ENCODE assay signal across 9 cellular contexts in genomic region chr4:123587983-123588494, GRCh38.
DNase-seq lines count a peak whose midpoint lies in the region; ATAC-seq and TF ChIP-seq lines count a peak whose summit lies in the region.
"Had no signal": no experiment of that assay in that cellular context is flagged by ENCODE, and none has a peak within 500 bp of the region (broad histone marks: within the 10 kb centered on the region; RNA-seq: fewer than 3 reads in every experiment).

No MANE protein-coding gene starts in this region.

- peak overlapping the region; percentile 79; the same call in 1 of the 2 replicates for H2AFZ ChIP-seq in GM23338

- no peaks in the 10 kb centered on the region for H3K27me3 ChIP-seq in BE2C
- no peaks in the 10 kb centered on the region for H3K27me3 ChIP-seq in GM23338 (ENCODE audit: insufficient read depth)
- no peaks in the 10 kb centered on the region for H3K27me3 ChIP-seq in rectal smooth muscle tissue (ENCODE audit: control insufficient read depth, insufficient read depth, low read length)

- H3F3A ChIP-seq in GM23338 (replicated peaks; ENCODE audit: low read depth) = no peaks in the 10 kb centered on the region

- TF ChIP-seq CTCF in BE2C (IDR thresholded peaks at IDR 0.05; ENCODE audit: low read depth, low read length) (no peak), GM23338 (conservative IDR thresholded peaks at IDR 0.05; ENCODE audit: low read depth in 2 of 2) (no peak)

- no peak overlapping the region for H3K4me3 ChIP-seq in BE2C (ENCODE audit: low read depth, low read length)
- no peak overlapping the region for H3K4me3 ChIP-seq in GM23338
- peak overlapping the region; percentile 41 for H3K4me3 ChIP-seq in rectal smooth muscle tissue (ENCODE audit: low read length)

- no peaks in the 10 kb centered on the region for H4K20me1 ChIP-seq in GM23338 (replicated peaks; ENCODE audit: insufficient read depth)

- H3K27ac ChIP-seq in GM23338 (ENCODE audit: low read depth) (no peak overlapping the region), rectal smooth muscle tissue (ENCODE audit: low read depth, low read length) (peak overlapping the region; percentile 64)

- H3K36me3 Mint-ChIP-seq in GM23338 (ENCODE audit: low read depth) = no peaks in the 10 kb centered on the region

- peaks cover 5% of the 10 kb centered on the region for H3K4me1 Mint-ChIP-seq in GM23338

- H3K9me3 ChIP-seq in BE2C = no peaks in the 10 kb centered on the region

- no peaks in the 10 kb centered on the region for H3K27me3 Mint-ChIP-seq in GM23338 (ENCODE audit: insufficient read depth, low read depth, poor library complexity)
- H3K27me3 Mint-ChIP-seq: dendritic cell treated with granulocyte-macrophage colony-stimulating factor and Interleukin-4, amounts not matched to agents 40 ng/mL and 50 ng/mL, for 4 days had no signal

- no peaks in the 10 kb centered on the region for H3K9me2 ChIP-seq in GM23338 (ENCODE audit: insufficient read depth)

- H3K9ac ChIP-seq in rectal smooth muscle tissue (ENCODE audit: low read length) = no peak overlapping the region

- no peak overlapping the region for H3K27ac Mint-ChIP-seq in GM23338
- H3K27ac Mint-ChIP-seq: dendritic cell treated with granulocyte-macrophage colony-stimulating factor and Interleukin-4, amounts not matched to agents 40 ng/mL and 50 ng/mL, for 4 days had no signal

- H3K4me1 ChIP-seq in BE2C (no peaks in the 10 kb centered on the region), GM23338 (ENCODE audit: insufficient read depth) (peaks cover 7% of the 10 kb centered on the region; the same call in 1 of the 2 replicates), rectal smooth muscle tissue (ENCODE audit: control insufficient read depth, insufficient read depth, low read length) (no peaks in the 10 kb centered on the region)

- no peaks in the 10 kb centered on the region for H3K36me3 ChIP-seq in BE2C
- H3K36me3 ChIP-seq in GM23338 (ENCODE audit: insufficient read depth) = no peaks in the 10 kb centered on the region
- H3K36me3 ChIP-seq in rectal smooth muscle tissue (ENCODE audit: control insufficient read depth, insufficient read depth, low read length) = no peaks in the 10 kb centered on the region

- H3K9me3 Mint-ChIP-seq in GM23338 = no peaks in the 10 kb centered on the region
- H3K9me3 Mint-ChIP-seq: dendritic cell treated with granulocyte-macrophage colony-stimulating factor and Interleukin-4, amounts not matched to agents 40 ng/mL and 50 ng/mL, for 4 days had no signal

- H3K4me3 Mint-ChIP-seq in GM23338 = no peak overlapping the region
- H3K4me3 Mint-ChIP-seq: dendritic cell treated with granulocyte-macrophage colony-stimulating factor and Interleukin-4, amounts not matched to agents 40 ng/mL and 50 ng/mL, for 4 days had no signal

- no peak overlapping the region for H3K4me2 ChIP-seq in GM23338

- ATAC-seq in GM23338 = no peak

- DNase-seq in BE2C = peak; percentile 55
- no peak for DNase-seq in GM23338 (ENCODE audit: low spot score)
- DNase-seq in NCI-H2196 treated with DMSO at 0.1 percent for 48 hours (lab: John Stamatoyannopoulos, UW; ENCODE audit: unreplicated experiment) = peak; percentile 56
- DNase-seq in epidermal melanocyte (ENCODE audit: insufficient read length, low spot score) = peak; percentile 29
- no peak for DNase-seq in NCI-H82 (lab: John Stamatoyannopoulos, UW)
- no peak for DNase-seq in GOT3 (lab: John Stamatoyannopoulos, UW)
- DNase-seq in T-helper 9 cell = no peak

- no peaks in the 10 kb centered on the region for H3K79me2 ChIP-seq in GM23338 (replicated peaks; ENCODE audit: insufficient read depth)

TF ChIP-seq in GM23338, 12 proteins besides CTCF, POLR2A, EP300 and RAD21 (continues in another document):
- TF ChIP-seq NANOG (IDR thresholded peaks at IDR 0.05; ENCODE audit: borderline replicate concordance) (no peak), REST (IDR thresholded peaks at IDR 0.05; ENCODE audit: unreplicated experiment) (no peak), ETS1 (IDR thresholded peaks at IDR 0.05) (no peak), EZH2phosphoT487 (IDR thresholded peaks at IDR 0.05; ENCODE audit: unreplicated experiment) (no peak), ZNF114 (CRISPR knock-in tag; IDR thresholded peaks at IDR 0.05) (no peak), EZH2 (IDR thresholded peaks at IDR 0.05; ENCODE audit: low read depth, unreplicated experiment) (no peak), ZNF331 (CRISPR knock-in tag; IDR thresholded peaks at IDR 0.05; ENCODE audit: low read depth) (no peak), JUNB (IDR thresholded peaks at IDR 0.05; ENCODE audit: unreplicated experiment) (no peak), CREB1 (CRISPR knock-in tag; IDR thresholded peaks at IDR 0.05; ENCODE audit: low read depth) (no peak), STAT1 (IDR thresholded peaks at IDR 0.05; ENCODE audit: unreplicated experiment) (no peak)

Comparison
In these comparisons a context has a peak if more than half of its experiments do, and no peak if none do; other contexts are left out.
1. DNase-seq: peak in BE2C (single experiment), NCI-H2196 treated with DMSO at 0.1 percent for 48 hours (single experiment) and epidermal melanocyte (single experiment); none in GM23338 (single experiment), NCI-H82 (single experiment), GOT3 (single experiment) and T-helper 9 cell (single experiment).